ENCODE assay signal across 35 cellular contexts in genomic region chrX:25531096-25531495, GRCh38.
DNase-seq lines count a peak whose midpoint lies in the region; ATAC-seq and TF ChIP-seq lines count a peak whose summit lies in the region.
"Had no signal": no experiment of that assay in that cellular context is flagged by ENCODE, and none has a peak within 500 bp of the region (broad histone marks: within the 10 kb centered on the region; RNA-seq: fewer than 3 reads in every experiment).

No MANE protein-coding gene starts in this region.

- TF ChIP-seq CTCF in adrenal gland (IDR thresholded peaks at IDR 0.05), result no peak

- intact Hi-C loops in adrenal gland (cut with DNase I), result no loop called here
- intact Hi-C loops in CD4-positive, alpha-beta memory T cell (cut with micrococcal nuclease), result no loop called here
- intact Hi-C loops in left cardiac atrium (cut with DNase I), result no loop called here

- H3K4me1 ChIP-seq in adrenal gland (replicated peaks in 1 of 2), result no peaks in the 10 kb centered on the region
- no peaks in the 10 kb centered on the region for H3K4me1 ChIP-seq in CD4-positive, alpha-beta memory T cell (ENCODE audit: insufficient read depth, low read length)
- H3K4me1 ChIP-seq: A549, body of pancreas, foreskin keratinocyte, heart left ventricle, psoas muscle, upper lobe of left lung had no signal

- H3K4me1 Mint-ChIP-seq in CD4-positive, alpha-beta memory T cell, result no peaks in the 10 kb centered on the region
- H3K4me1 Mint-ChIP-seq: activated CD8-positive, alpha-beta memory T cell treated with anti-CD3 and anti-CD28 coated beads, Interleukin-2, amount 10 ng/mL, durations not matched to agents 7 days and 5 days; activated naive CD8-positive, alpha-beta T cell treated with anti-CD3 and anti-CD28 coated beads, Interleukin-2, amount 10 ng/mL, durations not matched to agents 7 days and 5 days; nephron; stimulated activated effector memory CD8-positive, alpha-beta T cell treated with anti-CD3 and anti-CD28 coated beads, Interleukin-12 subunit alpha, Interleukin-12 subunit beta, amount 100 ng/mL, for 72 hours had no signal

- H3K27me3 Mint-ChIP-seq in CD4-positive, alpha-beta memory T cell, result no peaks in the 10 kb centered on the region
- H3K27me3 Mint-ChIP-seq: activated CD8-positive, alpha-beta memory T cell treated with anti-CD3 and anti-CD28 coated beads, Interleukin-2, amount 10 ng/mL, durations not matched to agents 7 days and 5 days; activated naive CD8-positive, alpha-beta T cell treated with anti-CD3 and anti-CD28 coated beads, Interleukin-2, amount 10 ng/mL, durations not matched to agents 7 days and 5 days had no signal

- CTCF ChIA-PET in CD4-positive, alpha-beta memory T cell (lab: Charles Lee; ENCODE audit: partially characterized antibody), result no interaction called here

- no peak overlapping the region for H3K27ac Mint-ChIP-seq in CD4-positive, alpha-beta memory T cell
- H3K27ac Mint-ChIP-seq: activated CD8-positive, alpha-beta memory T cell treated with anti-CD3 and anti-CD28 coated beads, Interleukin-2, amount 10 ng/mL, durations not matched to agents 7 days and 5 days; activated naive CD8-positive, alpha-beta T cell treated with anti-CD3 and anti-CD28 coated beads, Interleukin-2, amount 10 ng/mL, durations not matched to agents 7 days and 5 days; CD8-positive, alpha-beta T cell; H9; nephron; stimulated activated effector memory CD8-positive, alpha-beta T cell treated with anti-CD3 and anti-CD28 coated beads, Interleukin-12 subunit alpha, Interleukin-12 subunit beta, amount 100 ng/mL, for 72 hours; T-helper 1 cell treated with Interleukin-12 subunit alpha and Interleukin-12 subunit beta and Interleukin-4 antibody, amounts not matched to agents 30 μg/mL and 1 μg/mL, for 36 hours had no signal

- no peaks in the 10 kb centered on the region for H3K9me3 ChIP-seq in adrenal gland (replicated peaks in 1 of 3)
- H3K9me3 ChIP-seq in CD4-positive, alpha-beta memory T cell (ENCODE audit: control insufficient read depth in 1 of 2, low read length in 2 of 2), result no peaks in the 10 kb centered on the region
- H3K9me3 ChIP-seq: A549, body of pancreas, heart left ventricle, psoas muscle, upper lobe of left lung had no signal

- POLR2A ChIA-PET in CD4-positive, alpha-beta memory T cell (lab: Charles Lee; ENCODE audit: partially characterized antibody), result no interaction called here

- ATAC-seq in left lobe of liver (peak; percentile 40), left cardiac atrium (no peak)
- ATAC-seq: A549; activated CD8-positive, alpha-beta memory T cell treated with anti-CD3 and anti-CD28 coated beads, Interleukin-2, amount 10 ng/mL, durations not matched to agents 7 days and 5 days; body of pancreas; CD8-positive, alpha-beta T cell; foreskin keratinocyte; heart left ventricle; psoas muscle; Right ventricle myocardium inferior; SK-N-SH treated with all-trans-retinoic acid at 6 μM for 48 hours; stimulated activated effector memory CD8-positive, alpha-beta T cell treated with anti-CD3 and anti-CD28 coated beads, Interleukin-12 subunit alpha, Interleukin-12 subunit beta, amount 100 ng/mL, for 72 hours had no signal

- no peak for TF ChIP-seq POLR2A in adrenal gland (IDR thresholded peaks at IDR 0.05)

- peaks cover 0 to 2% (median 0%) of the 10 kb centered on the region in 8 donors for H3K9me3 Mint-ChIP-seq in CD4-positive, alpha-beta memory T cell
- H3K9me3 Mint-ChIP-seq: activated naive CD8-positive, alpha-beta T cell treated with anti-CD3 and anti-CD28 coated beads, Interleukin-2, amount 10 ng/mL, durations not matched to agents 7 days and 5 days; CD8-positive, alpha-beta T cell; nephron; stimulated activated effector memory CD8-positive, alpha-beta T cell treated with anti-CD3 and anti-CD28 coated beads, Interleukin-12 subunit alpha, Interleukin-12 subunit beta, amount 100 ng/mL, for 72 hours; T-helper 1 cell treated with Interleukin-12 subunit alpha and Interleukin-12 subunit beta and Interleukin-4 antibody, amounts not matched to agents 30 μg/mL and 1 μg/mL, for 36 hours had no signal

- no peak overlapping the region for H3K4me3 Mint-ChIP-seq in CD4-positive, alpha-beta memory T cell
- H3K4me3 Mint-ChIP-seq: activated CD8-positive, alpha-beta memory T cell treated with anti-CD3 and anti-CD28 coated beads, Interleukin-2, amount 10 ng/mL, durations not matched to agents 7 days and 5 days; activated naive CD8-positive, alpha-beta T cell treated with anti-CD3 and anti-CD28 coated beads, Interleukin-2, amount 10 ng/mL, durations not matched to agents 7 days and 5 days; CD8-positive, alpha-beta T cell; H9; nephron; stimulated activated effector memory CD8-positive, alpha-beta T cell treated with anti-CD3 and anti-CD28 coated beads, Interleukin-12 subunit alpha, Interleukin-12 subunit beta, amount 100 ng/mL, for 72 hours; T-helper 1 cell treated with Interleukin-12 subunit alpha and Interleukin-12 subunit beta and Interleukin-4 antibody, amounts not matched to agents 30 μg/mL and 1 μg/mL, for 36 hours had no signal

- in situ Hi-C loops in G401 (cut with HindIII; ENCODE audit: low sequenced_read_pairs), result no loop called here

- WGBS in adrenal gland, 4 donors, result 78 to 86% (median 82%) methylated on average over 1 of the region's 1 CpG

- H3K36me3 Mint-ChIP-seq in CD4-positive, alpha-beta memory T cell, result no peaks in the 10 kb centered on the region
- H3K36me3 Mint-ChIP-seq: activated CD8-positive, alpha-beta memory T cell treated with anti-CD3 and anti-CD28 coated beads, Interleukin-2, amount 10 ng/mL, durations not matched to agents 7 days and 5 days; activated naive CD8-positive, alpha-beta T cell treated with anti-CD3 and anti-CD28 coated beads, Interleukin-2, amount 10 ng/mL, durations not matched to agents 7 days and 5 days; CD8-positive, alpha-beta T cell; stimulated activated effector memory CD8-positive, alpha-beta T cell treated with anti-CD3 and anti-CD28 coated beads, Interleukin-12 subunit alpha, Interleukin-12 subunit beta, amount 100 ng/mL, for 72 hours had no signal

- peak; percentile 8 for DNase-seq in G401 (ENCODE audit: low spot score)
- peak in 4 of 7 donors; percentile 15 to 45 (median 40) for DNase-seq in adrenal gland
- peak; percentile 1 for DNase-seq in fibroblast of gingiva (ENCODE audit: low read depth)
- DNase-seq in left lobe of liver (ENCODE audit: low spot score), result no peak
- DNase-seq in CD4-positive, alpha-beta memory T cell, result no peak
- no peak for DNase-seq in NCI-H446 (lab: John Stamatoyannopoulos, UW)
- no peak for DNase-seq in left cardiac atrium
- DNase-seq in NCI-H2196 (lab: John Stamatoyannopoulos, UW; ENCODE audit: unreplicated experiment), result no peak
- DNase-seq: activated CD4-positive, alpha-beta T cell treated with anti-CD3 and anti-CD28 coated beads, Interleukin-2, amount 50 U/mL, for 4 hours; activated CD8-positive, alpha-beta memory T cell treated with anti-CD3 and anti-CD28 coated beads, Interleukin-2, amount 10 ng/mL, durations not matched to agents 7 days and 5 days; activated gamma-delta T cell treated with Interleukin-2 at 50 U/mL for 16 hours; activated naive CD8-positive, alpha-beta T cell treated with anti-CD3 and anti-CD28 coated beads, Interleukin-2, amount 10 ng/mL, durations not matched to agents 7 days and 5 days; activated T-cell treated with anti-CD3 and anti-CD28 coated beads, Interleukin-2, amount 50 U/mL, for 48 hours; body of pancreas; CD8-positive, alpha-beta T cell; DMS 273 treated with DMSO at 0.1 percent for 48 hours; foreskin keratinocyte; H9; heart left ventricle; Kasumi-1; MV-4-11; NCI-H1436; NCI-H2081; NCI-H2227 treated with DMSO at 0.1 percent for 48 hours; NCI-H69; PC-9; psoas muscle; upper lobe of left lung had no signal

- H3K4me3 ChIP-seq in adrenal gland, result no peak overlapping the region
- H3K4me3 ChIP-seq in CD4-positive, alpha-beta memory T cell (ENCODE audit: low read length in 2 of 2), result no peak overlapping the region
- H3K4me3 ChIP-seq: A549, body of pancreas, heart left ventricle, PC-9, psoas muscle, upper lobe of left lung had no signal

- H3K27ac ChIP-seq in adrenal gland, result no peak overlapping the region
- H3K27ac ChIP-seq in CD4-positive, alpha-beta memory T cell (ENCODE audit: low read depth, low read length), result no peak overlapping the region
- H3K27ac ChIP-seq: A549, body of pancreas, foreskin keratinocyte, heart left ventricle, HL-60, PC-9, psoas muscle, upper lobe of left lung had no signal

- no peaks in the 10 kb centered on the region for H3K36me3 ChIP-seq in adrenal gland (replicated peaks in 1 of 2)
- H3K36me3 ChIP-seq in CD4-positive, alpha-beta memory T cell (ENCODE audit: insufficient read depth, low read length), result no peaks in the 10 kb centered on the region
- H3K36me3 ChIP-seq: heart left ventricle, upper lobe of left lung had no signal

- no peaks in the 10 kb centered on the region for H3K27me3 ChIP-seq in adrenal gland
- no peaks in the 10 kb centered on the region for H3K27me3 ChIP-seq in CD4-positive, alpha-beta memory T cell (ENCODE audit: insufficient read depth, low read length)
- H3K27me3 ChIP-seq: body of pancreas, foreskin keratinocyte, heart left ventricle, upper lobe of left lung had no signal

Comparison
In these comparisons a context has a peak if more than half of its experiments do, and no peak if none do; other contexts are left out.
1. DNase-seq: peak in G401 (single experiment), adrenal gland (4 of 7) and fibroblast of gingiva (single experiment); none in left lobe of liver (single experiment), CD4-positive, alpha-beta memory T cell (0 of 5), NCI-H446 (0 of 2), left cardiac atrium (single experiment) and NCI-H2196 (single experiment).